Comparison of ENCODE assay signal across 9 cellular contexts in the genomic region with DNA sequence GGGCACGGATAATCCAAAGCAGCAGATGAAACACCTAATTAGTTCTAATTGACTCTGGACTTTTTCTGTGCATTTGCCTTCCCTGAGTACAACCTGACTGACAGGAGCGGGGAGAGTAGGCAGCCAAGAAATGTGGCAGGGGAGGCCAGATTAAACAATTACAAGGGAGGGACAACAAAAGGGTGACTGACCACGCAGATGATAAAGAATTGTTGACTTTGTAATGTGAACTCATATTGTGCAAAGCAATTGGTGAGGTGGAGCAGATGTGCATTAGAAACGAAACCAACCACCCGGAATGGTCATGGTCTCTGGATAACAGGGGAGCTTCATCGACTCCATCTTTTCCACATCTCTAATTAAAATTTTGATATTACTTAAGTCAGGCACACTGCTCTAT. TPM values are rescaled to one million over a fixed set of nuclear protein-coding genes. Genes with fewer than 3 reads are reported as not detected.
"Had no signal": no experiment of that assay in that cellular context is flagged by ENCODE, and none has a peak within 500 bp of the region (broad histone marks: within the 10 kb centered on the region; RNA-seq: fewer than 3 reads in every experiment).

No MANE protein-coding gene starts in this region.

RNA-seq across cellular contexts. Expression of gene ROPN1, which starts 25.6 kb away (rescaled TPM):
- total RNA-seq: esophagus muscularis mucosa, frontal cortex, lower lobe of right lung, mucosa of gallbladder, neural crest cell, sigmoid colon, smooth muscle cell, uterus, WTC11 had no signal
